8 cellular contexts compared by ENCODE assay signal in genomic region chrX:103918050-103918449, GRCh38. TPM values are rescaled to one million over a fixed set of nuclear protein-coding genes. Genes with fewer than 3 reads are reported as not detected.
DNase-seq lines count a peak whose midpoint lies in the region; ATAC-seq and TF ChIP-seq lines count a peak whose summit lies in the region.

No MANE protein-coding gene starts in this region.

- no peaks in the 10 kb centered on the region for H3K9me3 ChIP-seq in ES-I3 (ENCODE audit: control insufficient read depth, insufficient read depth, low read length)

- H3K4me3 Mint-ChIP-seq in HFFc6 (peak overlapping the region; percentile 89), WTC11 (peak overlapping the region; percentile 84)

- ATAC-seq in WTC11, result peak; percentile 80
- peak; percentile 58 for ATAC-seq in left lobe of liver

- TF ChIP-seq CTCF in HFFc6 (IDR thresholded peaks at IDR 0.05) (peak; percentile 72), WTC11 (IDR thresholded peaks at IDR 0.05) (peak; percentile 56; the same call in 1 of the 2 replicates), coronary artery (IDR thresholded peaks at IDR 0.05) (peak; percentile 34)

- peaks cover 8% of the 10 kb centered on the region; the same call in 1 of the 2 replicates for H3K4me1 ChIP-seq in ES-I3 (ENCODE audit: insufficient read depth, low read length)

- CTCF ChIA-PET in WTC11 (lab: Charles Lee), result interaction anchor here (0.6 to 4.1 kb wide), 6 partner anchors 9 to 288 kb away, joined by 3 to 28 read pairs (median 4); no protein-coding TSS in a partner anchor

- peak overlapping the region in 1 of 2 donors; percentile 90 for H3K27ac ChIP-seq in coronary artery

- POLR2A ChIA-PET in WTC11 (lab: Charles Lee), result interaction anchor here (0.9 to 1.3 kb wide), 3 partner anchors 73 to 239 kb away, joined by 3 to 5 read pairs (median 4); partner anchors contain the start of gene SLC25A53

- H3K27ac Mint-ChIP-seq in HFFc6 (peak overlapping the region; percentile 78), WTC11 (no peak overlapping the region)

- H3K9me3 Mint-ChIP-seq in HFFc6 (no peaks in the 10 kb centered on the region), WTC11 (no peaks in the 10 kb centered on the region)

- peak; percentile 56 for DNase-seq in HFFc6
- peak; percentile 14 for DNase-seq in NCI-H2029 treated with DMSO at 0.1 percent for 48 hours (lab: John Stamatoyannopoulos, UW)
- peak; percentile 70 for DNase-seq in WTC11 (ENCODE audit: low spot score)
- DNase-seq in coronary artery (ENCODE audit: low spot score), result no peak
- no peak for DNase-seq in left lobe of liver (ENCODE audit: low spot score)
- peak; percentile 29 to 39 for DNase-seq in stimulated activated CD4-positive, alpha-beta T cell treated with anti-CD3 and anti-CD28 coated beads, Interleukin-2, amount 100 ng/mL, for 48 hours
- no peak for DNase-seq in RKO (ENCODE audit: low spot score)

- H3K27me3 Mint-ChIP-seq in HFFc6 (ENCODE audit: insufficient read depth) (peaks cover 2% of the 10 kb centered on the region; the same call in 1 of the 2 replicates), WTC11 (ENCODE audit: low read depth) (peaks cover 16% of the 10 kb centered on the region)

- peak overlapping the region; percentile 79 for H3K4me3 ChIP-seq in coronary artery

- H3K36me3 Mint-ChIP-seq in HFFc6 (ENCODE audit: low read depth) (no peaks in the 10 kb centered on the region), WTC11 (no peaks in the 10 kb centered on the region)

- peaks cover 13% of the 10 kb centered on the region for H3K4me1 Mint-ChIP-seq in HFFc6 (ENCODE audit: low read depth)
- peaks cover 13% of the 10 kb centered on the region for H3K4me1 Mint-ChIP-seq in WTC11

- no peaks in the 10 kb centered on the region; the same call in 1 of the 2 replicates for H3K36me3 ChIP-seq in ES-I3 (ENCODE audit: insufficient read depth, low read length)

- H3K9ac ChIP-seq in ES-I3 (ENCODE audit: low read depth, low read length), result peak overlapping the region; percentile 76

TF ChIP-seq in WTC11, 78 proteins besides CTCF, POLR2A, EP300 and RAD21:
- TF ChIP-seq ZNF121 (CRISPR knock-in tag; IDR thresholded peaks at IDR 0.05) (no peak), STAT6 (CRISPR knock-in tag; conservative IDR thresholded peaks at IDR 0.05; ENCODE audit: low read depth) (no peak), GRHL2 (CRISPR knock-in tag; IDR thresholded peaks at IDR 0.05; ENCODE audit: insufficient replicate concordance, severe bottlenecking) (no peak), ATF3 (CRISPR knock-in tag; conservative IDR thresholded peaks at IDR 0.05) (no peak), GTF2I (CRISPR knock-in tag; conservative IDR thresholded peaks at IDR 0.05) (no peak), NFATC4 (CRISPR knock-in tag; IDR thresholded peaks at IDR 0.05) (no peak), ATF1 (CRISPR knock-in tag; IDR thresholded peaks at IDR 0.05) (no peak), RORB (CRISPR knock-in tag; IDR thresholded peaks at IDR 0.05) (no peak), SP1 (CRISPR knock-in tag; conservative IDR thresholded peaks at IDR 0.05) (no peak), ERG (CRISPR knock-in tag; IDR thresholded peaks at IDR 0.05) (no peak), HMGXB4 (CRISPR knock-in tag; IDR thresholded peaks at IDR 0.05) (no peak), MYBL2 (CRISPR knock-in tag; IDR thresholded peaks at IDR 0.05) (no peak)

RNA-seq across cellular contexts. Expression of gene TMSB15B, which starts 44.4 kb away (rescaled TPM):
- total RNA-seq in HFFc6 (2021; fragmentation: NEBNext Ultra II Directional; extraction: Animal tissue kit (Norgen Biotek cat#: 25700)), result 1 to 10 TPM; 2.7 to 5.3 (median 5.0) TPM
- total RNA-seq in WTC11 (2021), result 8.3 to 12.3 TPM (median 11.4 TPM) in 3 replicates
- total RNA-seq in left lobe of liver, result 0.28 TPM

Comparison
In these comparisons a context has a peak if more than half of its experiments do, and no peak if none do; other contexts are left out.
1. DNase-seq: peak in HFFc6 (single experiment), NCI-H2029 treated with DMSO at 0.1 percent for 48 hours (single experiment), WTC11 (single experiment) and stimulated activated CD4-positive, alpha-beta T cell treated with anti-CD3 and anti-CD28 coated beads, Interleukin-2, amount 100 ng/mL, for 48 hours (2 of 2); none in coronary artery (single experiment), left lobe of liver (single experiment) and RKO (single experiment).
2. Peak in every context shown above with its lines, with median percentiles within 50 percentile points of each other: CTCF ChIP-seq.